In the genomic region with DNA sequence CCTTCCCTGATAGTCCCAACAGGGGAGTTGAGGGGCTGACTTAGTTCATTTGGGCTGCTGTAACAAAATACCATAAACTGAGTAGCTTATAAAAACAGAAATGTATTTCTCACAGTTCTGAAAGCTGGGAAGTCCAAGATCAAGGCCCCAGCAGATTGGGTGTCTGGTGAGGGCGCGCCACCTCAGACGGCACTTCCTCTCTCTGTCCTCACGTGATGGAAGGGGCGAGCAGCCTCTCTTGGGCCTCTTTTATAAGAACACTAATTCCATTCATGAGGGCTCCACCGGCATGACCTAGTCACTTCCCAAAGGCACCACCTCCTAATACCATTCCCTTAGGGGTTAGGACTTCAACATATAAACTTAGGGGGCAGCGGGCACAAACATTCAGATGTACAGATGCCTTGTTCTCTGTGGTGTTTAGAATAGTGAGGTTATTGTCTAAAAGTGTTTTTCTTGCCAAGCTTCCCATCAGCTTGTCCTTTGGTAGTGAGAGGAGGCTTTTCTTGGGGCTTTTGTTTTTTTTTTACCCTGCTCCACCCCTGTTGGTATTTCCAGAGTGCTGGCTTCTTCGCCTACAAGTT, we compare ENCODE assay signal across 30 cellular contexts. TPM values are rescaled to one million over a fixed set of nuclear protein-coding genes. Genes with fewer than 3 reads are reported as not detected.
DNase-seq lines count a peak whose midpoint lies in the region; ATAC-seq and TF ChIP-seq lines count a peak whose summit lies in the region.
"Had no signal": no experiment of that assay in that cellular context is flagged by ENCODE, and none has a peak within 500 bp of the region (broad histone marks: within the 10 kb centered on the region; RNA-seq: fewer than 3 reads in every experiment).

No MANE protein-coding gene starts in this region.

- no peak for ATAC-seq in CD4-positive, CD25-positive, alpha-beta regulatory T cell (ENCODE audit: low read depth in 2 of 2)
- peak; percentile 34 for ATAC-seq in CD8-positive, alpha-beta T cell
- no peak for ATAC-seq in HG03196 (IDR thresholded peaks at IDR 0.05; ENCODE audit: unreplicated experiment)
- no peak for ATAC-seq in natural killer cell treated with Interleukin-12 subunit alpha and Interleukin-12 subunit beta and Interleukin-15 and Interleukin-18, amount 100 ng/mL, for 72 hours
- ATAC-seq: gastrocnemius medialis, HepG2, left cardiac atrium, Panc1, sciatic nerve had no signal

- no peaks in the 10 kb centered on the region for H3K27me3 Mint-ChIP-seq in CD4-positive, CD25-positive, alpha-beta regulatory T cell
- no peaks in the 10 kb centered on the region for H3K27me3 Mint-ChIP-seq in CD8-positive, alpha-beta T cell (ENCODE audit: low read depth)
- peaks cover 3% of the 10 kb centered on the region for H3K27me3 Mint-ChIP-seq in neural crest cell (ENCODE audit: low read depth)
- H3K27me3 Mint-ChIP-seq in natural killer cell treated with Interleukin-12 subunit alpha and Interleukin-12 subunit beta and Interleukin-15 and Interleukin-18, amount 100 ng/mL, for 72 hours: no peaks in the 10 kb centered on the region
- H3K27me3 Mint-ChIP-seq: activated CD4-positive, alpha-beta memory T cell treated with anti-CD3 and anti-CD28 coated beads, Interleukin-2, amount 10 ng/mL, durations not matched to agents 7 days and 5 days; stimulated activated naive CD8-positive, alpha-beta T cell treated with anti-CD3 and anti-CD28 coated beads, Interleukin-15, Interleukin-2, amounts not matched to agents 100 ng/mL and 50 ng/mL, for 24 hours had no signal

- intact Hi-C loops in CD8-positive, alpha-beta T cell (cut with DNase I, micrococcal nuclease): loop anchor here in 1 of 2 experiments (5.0 kb wide), 1 partner anchor 151 kb away; no protein-coding TSS in a partner anchor

- peak overlapping the region in 2 of 3 donors; percentile 51 to 52 for H3K27ac Mint-ChIP-seq in CD4-positive, CD25-positive, alpha-beta regulatory T cell
- H3K27ac Mint-ChIP-seq in CD8-positive, alpha-beta T cell: peak overlapping the region; percentile 82
- H3K27ac Mint-ChIP-seq in neural crest cell (ENCODE audit: unreplicated experiment): peak overlapping the region; percentile 88
- no peak overlapping the region for H3K27ac Mint-ChIP-seq in natural killer cell treated with Interleukin-12 subunit alpha and Interleukin-12 subunit beta and Interleukin-15 and Interleukin-18, amount 100 ng/mL, for 72 hours
- H3K27ac Mint-ChIP-seq: activated CD4-positive, alpha-beta memory T cell treated with anti-CD3 and anti-CD28 coated beads, Interleukin-2, amount 10 ng/mL, durations not matched to agents 7 days and 5 days; H9 had no signal

- peaks cover 43% of the 10 kb centered on the region for H3K36me3 ChIP-seq in CD4-positive, CD25-positive, alpha-beta regulatory T cell (ENCODE audit: control insufficient read depth, insufficient read depth, low read length)
- H3K36me3 ChIP-seq in CD8-positive, alpha-beta T cell (ENCODE audit: insufficient read depth, low read length): peaks cover 20% of the 10 kb centered on the region
- H3K36me3 ChIP-seq: brain microvascular endothelial cell, gastrocnemius medialis, prostate gland had no signal

- no peaks in the 10 kb centered on the region for H3K9me3 ChIP-seq in CD4-positive, CD25-positive, alpha-beta regulatory T cell (ENCODE audit: control insufficient read depth in 2 of 2, low read length in 2 of 2)
- no peaks in the 10 kb centered on the region for H3K9me3 ChIP-seq in CD8-positive, alpha-beta T cell (ENCODE audit: low read length)
- H3K9me3 ChIP-seq: gastrocnemius medialis, prostate gland, tibial nerve had no signal

- H3K27me3 ChIP-seq in CD4-positive, CD25-positive, alpha-beta regulatory T cell (ENCODE audit: control insufficient read depth, insufficient read depth, low read length): no peaks in the 10 kb centered on the region
- no peaks in the 10 kb centered on the region for H3K27me3 ChIP-seq in CD8-positive, alpha-beta T cell (ENCODE audit: insufficient read depth, low read length)
- H3K27me3 ChIP-seq: brain microvascular endothelial cell, gastrocnemius medialis, tibial nerve had no signal

- H3K36me3 Mint-ChIP-seq in CD4-positive, CD25-positive, alpha-beta regulatory T cell: peaks cover 31% of the 10 kb centered on the region
- peaks cover 73% of the 10 kb centered on the region for H3K36me3 Mint-ChIP-seq in CD8-positive, alpha-beta T cell
- H3K36me3 Mint-ChIP-seq in neural crest cell (ENCODE audit: low read depth): no peaks in the 10 kb centered on the region
- no peaks in the 10 kb centered on the region for H3K36me3 Mint-ChIP-seq in natural killer cell treated with Interleukin-12 subunit alpha and Interleukin-12 subunit beta and Interleukin-15 and Interleukin-18, amount 100 ng/mL, for 72 hours

- peak in 1 of 3 donors; percentile 17 for DNase-seq in CD4-positive, CD25-positive, alpha-beta regulatory T cell
- no peak for DNase-seq in CD8-positive, alpha-beta T cell
- DNase-seq in neural crest cell (ENCODE audit: low read depth, low spot score) (no peak), HEK293T (ENCODE audit: extremely low spot score) (no peak)
- DNase-seq in natural killer cell treated with Interleukin-12 subunit alpha and Interleukin-12 subunit beta and Interleukin-15 and Interleukin-18, amount 100 ng/mL, for 72 hours (ENCODE audit: low spot score): no peak
- DNase-seq: activated CD4-positive, alpha-beta memory T cell treated with anti-CD3 and anti-CD28 coated beads, Interleukin-2, amount 10 ng/mL, durations not matched to agents 7 days and 5 days; activated CD4-positive, CD25-positive, alpha-beta regulatory T cell treated with anti-CD3 and anti-CD28 coated beads, Interleukin-2, amount 50 U/mL, for 72 hours; activated effector memory CD4-positive, alpha-beta T cell treated with anti-CD3 and anti-CD28 coated beads, Interleukin-2, amount 50 U/mL, for 16 hours; amniotic stem cell; brain microvascular endothelial cell; Calu3; DMS79; gastrocnemius medialis; H9; Karpas-422; left cardiac atrium; mesendoderm; NCI-H1436 treated with DMSO at 0.1 percent for 48 hours; NCI-H446; NCI-H748 treated with DMSO at 0.1 percent for 48 hours; SHP77; stimulated activated CD8-positive, alpha-beta memory T cell treated with anti-CD3 and anti-CD28 coated beads, Interleukin-4, amount 100 ng/mL, for 48 hours had no signal

- no peak overlapping the region for H3K4me3 ChIP-seq in CD4-positive, CD25-positive, alpha-beta regulatory T cell (ENCODE audit: low read depth, low read length)
- no peak overlapping the region for H3K4me3 ChIP-seq in CD8-positive, alpha-beta T cell (ENCODE audit: low read depth, low read length)
- H3K4me3 ChIP-seq: gastrocnemius medialis, prostate gland, tibial nerve had no signal

- no peaks in the 10 kb centered on the region for H3K4me1 ChIP-seq in CD4-positive, CD25-positive, alpha-beta regulatory T cell (ENCODE audit: control insufficient read depth, insufficient read depth, low read length, poor library complexity, severe bottlenecking)
- H3K4me1 ChIP-seq in CD8-positive, alpha-beta T cell (ENCODE audit: insufficient read depth, low read length): peaks cover 7% of the 10 kb centered on the region
- H3K4me1 ChIP-seq: prostate gland had no signal

- no peak overlapping the region for H3K27ac ChIP-seq in CD4-positive, CD25-positive, alpha-beta regulatory T cell (ENCODE audit: insufficient read depth, low read length, poor library complexity, severe bottlenecking)
- H3K27ac ChIP-seq in CD8-positive, alpha-beta T cell (ENCODE audit: low read depth, low read length): no peak overlapping the region
- H3K27ac ChIP-seq in cingulate gyrus (ENCODE audit: low read depth, low read length): peak overlapping the region; percentile 74
- H3K27ac ChIP-seq: brain microvascular endothelial cell, gastrocnemius medialis, prostate gland had no signal

- POLR2A ChIA-PET in CD8-positive, alpha-beta T cell (lab: Charles Lee): no interaction called here
- POLR2A ChIA-PET in HEK293T (lab: Yijun Ruan, JAX): no interaction called here

- CTCF ChIA-PET in CD8-positive, alpha-beta T cell (lab: Charles Lee): interaction anchor here (1.0 to 1.7 kb wide), 3 partner anchors 20 to 151 kb away, joined by 3 to 7 read pairs (median 7); partner anchors contain the start of gene NIPAL3
- CTCF ChIA-PET in HEK293T (lab: Yijun Ruan, JAX): no interaction called here

- H3K4me3 Mint-ChIP-seq in CD4-positive, CD25-positive, alpha-beta regulatory T cell: no peak overlapping the region
- no peak overlapping the region for H3K4me3 Mint-ChIP-seq in CD8-positive, alpha-beta T cell
- H3K4me3 Mint-ChIP-seq in neural crest cell: no peak overlapping the region
- no peak overlapping the region for H3K4me3 Mint-ChIP-seq in natural killer cell treated with Interleukin-12 subunit alpha and Interleukin-12 subunit beta and Interleukin-15 and Interleukin-18, amount 100 ng/mL, for 72 hours
- H3K4me3 Mint-ChIP-seq: activated CD4-positive, alpha-beta memory T cell treated with anti-CD3 and anti-CD28 coated beads, Interleukin-2, amount 10 ng/mL, durations not matched to agents 7 days and 5 days; H9; stimulated activated naive CD8-positive, alpha-beta T cell treated with anti-CD3 and anti-CD28 coated beads, Interleukin-15, Interleukin-2, amounts not matched to agents 100 ng/mL and 50 ng/mL, for 24 hours had no signal

- H3K9me3 Mint-ChIP-seq in CD4-positive, CD25-positive, alpha-beta regulatory T cell: no peaks in the 10 kb centered on the region
- no peaks in the 10 kb centered on the region for H3K9me3 Mint-ChIP-seq in CD8-positive, alpha-beta T cell
- H3K9me3 Mint-ChIP-seq in neural crest cell: no peaks in the 10 kb centered on the region
- H3K9me3 Mint-ChIP-seq in natural killer cell treated with Interleukin-12 subunit alpha and Interleukin-12 subunit beta and Interleukin-15 and Interleukin-18, amount 100 ng/mL, for 72 hours: no peaks in the 10 kb centered on the region
- H3K9me3 Mint-ChIP-seq: activated CD4-positive, alpha-beta memory T cell treated with anti-CD3 and anti-CD28 coated beads, Interleukin-2, amount 10 ng/mL, durations not matched to agents 7 days and 5 days; H9; stimulated activated naive CD8-positive, alpha-beta T cell treated with anti-CD3 and anti-CD28 coated beads, Interleukin-15, Interleukin-2, amounts not matched to agents 100 ng/mL and 50 ng/mL, for 24 hours had no signal

- no peak for TF ChIP-seq CTCF in CD8-positive, alpha-beta T cell (IDR thresholded peaks at IDR 0.05)
- no peak for TF ChIP-seq CTCF in neural crest cell (conservative IDR thresholded peaks at IDR 0.05)

- H3K4me1 Mint-ChIP-seq in CD4-positive, CD25-positive, alpha-beta regulatory T cell: peaks cover 14 to 52% (median 31%) of the 10 kb centered on the region in 4 donors
- H3K4me1 Mint-ChIP-seq in CD8-positive, alpha-beta T cell (ENCODE audit: low read depth): peaks cover 39% of the 10 kb centered on the region
- peaks cover 31% of the 10 kb centered on the region for H3K4me1 Mint-ChIP-seq in neural crest cell
- no peaks in the 10 kb centered on the region for H3K4me1 Mint-ChIP-seq in natural killer cell treated with Interleukin-12 subunit alpha and Interleukin-12 subunit beta and Interleukin-15 and Interleukin-18, amount 100 ng/mL, for 72 hours (ENCODE audit: low read depth in 2 of 2)

RNA-seq across cellular contexts. Expression of gene NIPAL3, which starts 20.3 kb away (rescaled TPM):
- total RNA-seq in CD4-positive, CD25-positive, alpha-beta regulatory T cell: 57.0 TPM
- 10 to 100 TPM; 62.1 to 70.2 (median 65.2) TPM for polyA plus RNA-seq in CD4-positive, CD25-positive, alpha-beta regulatory T cell
- total RNA-seq in CD8-positive, alpha-beta T cell: 10 to 100 TPM; 22.3 to 22.7 TPM
- total RNA-seq in neural crest cell: 2.4 and 3.0 TPM in 2 replicates
- 10 to 100 TPM; 22.0 to 28.1 TPM for total RNA-seq in natural killer cell treated with Interleukin-12 subunit alpha and Interleukin-12 subunit beta and Interleukin-15 and Interleukin-18, amount 100 ng/mL, for 72 hours

RNA-seq across cellular contexts. Expression of gene STPG1, which starts 22.3 kb away (rescaled TPM):
- 3.4 TPM for total RNA-seq in CD4-positive, CD25-positive, alpha-beta regulatory T cell
- polyA plus RNA-seq in CD4-positive, CD25-positive, alpha-beta regulatory T cell: 1 to 10 TPM; 1.1 to 5.3 (median 2.7) TPM
- 1 to 10 TPM; 2.0 to 2.4 TPM for total RNA-seq in CD8-positive, alpha-beta T cell
- total RNA-seq in neural crest cell: 6.6 and 7.7 TPM in 2 replicates
- total RNA-seq in natural killer cell treated with Interleukin-12 subunit alpha and Interleukin-12 subunit beta and Interleukin-15 and Interleukin-18, amount 100 ng/mL, for 72 hours: 1 to 10 TPM; 2.3 to 5.4 TPM

Comparison
In these comparisons a context has a peak if more than half of its experiments do, and no peak if none do; other contexts are left out.
1. H3K27ac Mint-ChIP-seq: peak in CD4-positive, CD25-positive, alpha-beta regulatory T cell (2 of 3), CD8-positive, alpha-beta T cell (single experiment) and neural crest cell (single experiment); none in natural killer cell treated with Interleukin-12 subunit alpha and Interleukin-12 subunit beta and Interleukin-15 and Interleukin-18, amount 100 ng/mL, for 72 hours (0 of 2).